Comparison of ENCODE assay signal across 17 cellular contexts in genomic region chr15:66772604-66772966, GRCh38.
DNase-seq lines count a peak whose midpoint lies in the region; ATAC-seq and TF ChIP-seq lines count a peak whose summit lies in the region.
"Had no signal": no experiment of that assay in that cellular context is flagged by ENCODE, and none has a peak within 500 bp of the region (broad histone marks: within the 10 kb centered on the region; RNA-seq: fewer than 3 reads in every experiment).

No MANE protein-coding gene starts in this region.

- H3K79me2 ChIP-seq in mesendoderm (ENCODE audit: control insufficient read depth, insufficient read depth, low read length) = peaks cover 37% of the 10 kb centered on the region

- no peak overlapping the region for H3K56ac ChIP-seq in mesendoderm (ENCODE audit: low read length)

- no peak for TF ChIP-seq EP300 in stomach (IDR thresholded peaks at IDR 0.05)

- peaks cover 60 to 65% of the 10 kb centered on the region in 2 donors for H3K4me1 ChIP-seq in duodenal mucosa (ENCODE audit: control insufficient read depth in 1 of 2, insufficient read depth in 2 of 2, low read length in 2 of 2)
- peaks cover 3% of the 10 kb centered on the region for H3K4me1 ChIP-seq in mesendoderm (ENCODE audit: control insufficient read depth, low read depth, low read length)
- H3K4me1 ChIP-seq in stomach = peaks cover 66 to 88% (median 77%) of the 10 kb centered on the region in 4 donors

- no peaks in the 10 kb centered on the region for H3K9me3 Mint-ChIP-seq in HFFc6
- no peaks in the 10 kb centered on the region for H3K9me3 Mint-ChIP-seq in activated CD4-positive, alpha-beta memory T cell treated with anti-CD3 and anti-CD28 coated beads for 36 hours

- no peak for TF ChIP-seq POLR2A in stomach (IDR thresholded peaks at IDR 0.05)

- H2BK15ac ChIP-seq in mesendoderm (replicated peaks; ENCODE audit: low read depth) = no peak overlapping the region

- POLR2A ChIA-PET in activated CD4-positive, alpha-beta memory T cell treated with anti-CD3 and anti-CD28 coated beads for 36 hours (lab: Charles Lee) = no interaction called here

- H3K27ac ChIP-seq in duodenal mucosa (ENCODE audit: low read depth, low read length) = peak overlapping the region; percentile 70
- H3K27ac ChIP-seq in mesendoderm (ENCODE audit: low read depth, low read length) = peak overlapping the region; percentile 42
- peak overlapping the region; percentile 81 to 95 (median 86) for H3K27ac ChIP-seq in stomach
- H3K27ac ChIP-seq: left lung, RWPE1 had no signal

- peak overlapping the region in 1 of 2 donors; percentile 17 for H3K4me3 ChIP-seq in duodenal mucosa (ENCODE audit: low read depth in 1 of 2, low read length in 2 of 2)
- no peak overlapping the region for H3K4me3 ChIP-seq in mesendoderm (ENCODE audit: low read length)
- no peak overlapping the region for H3K4me3 ChIP-seq in stomach
- H3K4me3 ChIP-seq: left lung had no signal

- no peak overlapping the region for H4K8ac ChIP-seq in mesendoderm (ENCODE audit: low read depth, low read length)

- peaks cover 49% of the 10 kb centered on the region for H3K79me1 ChIP-seq in mesendoderm (ENCODE audit: low read length)

- H3K9ac ChIP-seq in duodenal mucosa (ENCODE audit: low read depth in 1 of 2, low read length in 2 of 2) = peak overlapping the region in 1 of 2 donors; percentile 15
- no peak overlapping the region for H3K9ac ChIP-seq in mesendoderm (ENCODE audit: low read length)

- H3K4me3 Mint-ChIP-seq in HFFc6 = no peak overlapping the region
- H3K4me3 Mint-ChIP-seq in activated CD4-positive, alpha-beta memory T cell treated with anti-CD3 and anti-CD28 coated beads for 36 hours = no peak overlapping the region

- CTCF ChIA-PET in activated CD4-positive, alpha-beta memory T cell treated with anti-CD3 and anti-CD28 coated beads for 36 hours (lab: Charles Lee) = interaction anchor here (1.1 to 2.9 kb wide), 2 partner anchors 9 to 154 kb away, joined by 3 to 12 read pairs; no protein-coding TSS in a partner anchor

- H3K4me1 Mint-ChIP-seq in HFFc6 (ENCODE audit: low read depth) = peaks cover 40% of the 10 kb centered on the region
- H3K4me1 Mint-ChIP-seq in activated CD4-positive, alpha-beta memory T cell treated with anti-CD3 and anti-CD28 coated beads for 36 hours (ENCODE audit: low read depth) = no peaks in the 10 kb centered on the region

- H2BK5ac ChIP-seq in mesendoderm (ENCODE audit: low read length) = no peak overlapping the region

- no peak overlapping the region for H2AK5ac ChIP-seq in mesendoderm (ENCODE audit: low read length)

- no peaks in the 10 kb centered on the region for H3K9me3 ChIP-seq in duodenal mucosa (ENCODE audit: control insufficient read depth in 1 of 2, low read length in 2 of 2)
- no peaks in the 10 kb centered on the region for H3K9me3 ChIP-seq in stomach
- H3K9me3 ChIP-seq: left lung had no signal

- H3K27me3 Mint-ChIP-seq in HFFc6 (ENCODE audit: insufficient read depth) = no peaks in the 10 kb centered on the region; the same call in 1 of the 2 replicates
- no peaks in the 10 kb centered on the region for H3K27me3 Mint-ChIP-seq in activated CD4-positive, alpha-beta memory T cell treated with anti-CD3 and anti-CD28 coated beads for 36 hours

- H3K18ac ChIP-seq in mesendoderm (ENCODE audit: low read length) = peak overlapping the region; percentile 7

- no peak overlapping the region for H2BK120ac ChIP-seq in mesendoderm (ENCODE audit: low read depth, low read length)

- H3K27ac Mint-ChIP-seq in HFFc6 = peak overlapping the region; percentile 51; the same call in 1 of the 2 replicates
- H3K27ac Mint-ChIP-seq in activated CD4-positive, alpha-beta memory T cell treated with anti-CD3 and anti-CD28 coated beads for 36 hours = no peak overlapping the region

- DNase-seq in HFFc6 (no peak), mesendoderm (no peak), stomach (no peak), NCI-H526 (lab: John Stamatoyannopoulos, UW) (no peak)
- DNase-seq in stimulated activated naive CD8-positive, alpha-beta T cell treated with anti-CD3 and anti-CD28 coated beads, Interleukin-15, Interleukin-2, amounts not matched to agents 100 U/mL and 50 U/mL, for 24 hours = no peak
- DNase-seq in stimulated activated CD4-positive, alpha-beta T cell treated with anti-CD3 and anti-CD28 coated beads, Interleukin-1b, Interleukin-23, amount 100 ng/mL, for 48 hours = no peak
- DNase-seq in activated CD4-positive, alpha-beta memory T cell treated with anti-CD3 and anti-CD28 coated beads for 36 hours = no peak
- DNase-seq: activated CD4-positive, CD25-positive, alpha-beta regulatory T cell; activated effector memory CD4-positive, alpha-beta T cell treated with anti-CD3 and anti-CD28 coated beads, Interleukin-2, amount 50 U/mL, for 16 hours; anterior cingulate cortex; hypothalamus; left lung; NCI-H774; stimulated activated CD4-positive, alpha-beta T cell treated with anti-CD3 and anti-CD28 coated beads, Interleukin-4, amount 100 ng/mL, for 4 hours; T-helper 1 cell had no signal

- intact Hi-C loops in stomach (cut with DNase I; ENCODE audit: low total_unique reads) = loop anchor here (10.0 kb wide), 1 partner anchor 168 kb away; no protein-coding TSS in a partner anchor
- intact Hi-C loops in activated CD4-positive, alpha-beta memory T cell treated with anti-CD3 and anti-CD28 coated beads for 36 hours (cut with micrococcal nuclease) = loop anchor here (5.0 kb wide), 2 partner anchors 155 to 170 kb away; no protein-coding TSS in a partner anchor

- no peaks in the 10 kb centered on the region for H3K36me3 ChIP-seq in duodenal mucosa (ENCODE audit: control insufficient read depth in 1 of 2, insufficient read depth in 2 of 2, low read length in 2 of 2)
- H3K36me3 ChIP-seq in mesendoderm (ENCODE audit: control insufficient read depth, insufficient read depth, low read length) = peaks cover 3% of the 10 kb centered on the region
- no peaks in the 10 kb centered on the region for H3K36me3 ChIP-seq in stomach
- H3K36me3 ChIP-seq: left lung had no signal

- no peak overlapping the region for H4K5ac ChIP-seq in mesendoderm (ENCODE audit: low read length)

- H3K36me3 Mint-ChIP-seq in HFFc6 (ENCODE audit: low read depth) = no peaks in the 10 kb centered on the region
- H3K36me3 Mint-ChIP-seq in activated CD4-positive, alpha-beta memory T cell treated with anti-CD3 and anti-CD28 coated beads for 36 hours = no peaks in the 10 kb centered on the region

- no peak overlapping the region for H3K4me2 ChIP-seq in mesendoderm (ENCODE audit: low read length)

- H3K4ac ChIP-seq in mesendoderm (ENCODE audit: low read depth, low read length) = no peak overlapping the region

- H3K27me3 ChIP-seq in duodenal mucosa (ENCODE audit: control insufficient read depth in 1 of 2, insufficient read depth in 2 of 2, low read length in 2 of 2) = no peaks in the 10 kb centered on the region
- no peaks in the 10 kb centered on the region for H3K27me3 ChIP-seq in mesendoderm (ENCODE audit: insufficient read depth, low read length, poor library complexity)
- H3K27me3 ChIP-seq in stomach = no peaks in the 10 kb centered on the region
- H3K27me3 ChIP-seq: left lung had no signal

- no peak overlapping the region for H3K23ac ChIP-seq in mesendoderm (ENCODE audit: low read length)

- TF ChIP-seq CTCF in HFFc6 (IDR thresholded peaks at IDR 0.05) = no peak
- no peak for TF ChIP-seq CTCF in stomach (IDR thresholded peaks at IDR 0.05)

- ATAC-seq in stimulated activated naive CD8-positive, alpha-beta T cell treated with anti-CD3 and anti-CD28 coated beads, Interleukin-15, Interleukin-2, amounts not matched to agents 100 U/mL and 50 U/mL, for 24 hours = no peak

- WGBS in mesendoderm (ENCODE audit: extremely low coverage, insufficient coverage, low lambda C conversion rate) = no CpG with 5 or more reads among the region's 4 CpGs
- WGBS in stomach, 5 donors = 17 to 48% (median 31%) methylated on average over 4 of the region's 4 CpGs
